ENCODE assay signal across 8 cellular contexts in the genomic region with DNA sequence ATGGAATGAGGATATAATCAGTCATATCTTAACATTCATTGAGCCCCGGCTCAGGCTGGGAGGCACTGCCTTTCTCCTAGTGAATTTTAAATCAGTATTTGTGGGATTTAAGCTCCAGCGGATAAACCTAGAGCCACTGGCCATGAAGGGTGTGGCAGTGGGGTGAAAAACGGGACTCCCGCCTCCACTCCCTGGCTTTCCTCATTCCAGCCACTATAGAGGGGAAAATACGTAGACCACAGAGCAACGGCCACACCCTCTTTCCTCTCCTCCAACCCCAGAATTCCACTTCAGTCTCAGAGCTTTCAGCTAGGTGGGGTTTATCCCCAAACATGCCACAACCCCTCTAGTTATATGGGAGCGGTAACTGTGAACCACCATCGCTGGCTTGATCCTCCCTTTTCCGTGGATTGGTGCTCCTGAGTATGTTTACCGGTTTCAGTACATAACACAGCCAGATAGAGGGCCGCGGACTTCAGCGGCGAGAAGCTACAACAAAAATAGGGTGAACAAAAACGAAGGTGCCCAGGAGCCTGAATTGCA.
DNase-seq lines count a peak whose midpoint lies in the region; ATAC-seq and TF ChIP-seq lines count a peak whose summit lies in the region.

No MANE protein-coding gene starts in this region.

- TF ChIP-seq POLR2A in Peyer's patch (IDR thresholded peaks at IDR 0.05) = no peak
- no peak for TF ChIP-seq POLR2A in esophagus squamous epithelium (IDR thresholded peaks at IDR 0.05)

- peak; percentile 52 for ATAC-seq in omental fat pad (ENCODE audit: low FRiP score)

- peak overlapping the region; percentile 41 to 67 (median 49) for H3K4me3 ChIP-seq in Peyer's patch
- H3K4me3 ChIP-seq in esophagus squamous epithelium = peak overlapping the region; percentile 46 to 71 (median 56)

- H3K27me3 Mint-ChIP-seq in CD14-positive monocyte (ENCODE audit: low read depth in 3 of 3) = peaks cover 0 to 2% (median 0%) of the 10 kb centered on the region in 3 donors

- H3K4me1 ChIP-seq in Peyer's patch (peaks cover 0 to 20% (median 0%) of the 10 kb centered on the region in 4 donors), esophagus squamous epithelium (peaks cover 0 to 32% (median 23%) of the 10 kb centered on the region in 3 donors)

- peaks cover 22% of the 10 kb centered on the region for H3K4me1 Mint-ChIP-seq in CD14-positive monocyte

- intact Hi-C loops in CD14-positive monocyte (cut with micrococcal nuclease) (no loop called here), esophagus squamous epithelium (cut with DNase I) (no loop called here)

- peaks cover 0 to 11% (median 0%) of the 10 kb centered on the region in 3 donors for H3K36me3 ChIP-seq in Peyer's patch
- H3K36me3 ChIP-seq in esophagus squamous epithelium = peaks cover 0 to 40% (median 0%) of the 10 kb centered on the region in 3 donors

- H3K9me3 ChIP-seq in Peyer's patch = no peaks in the 10 kb centered on the region
- no peaks in the 10 kb centered on the region for H3K9me3 ChIP-seq in esophagus squamous epithelium

- peaks cover 47 to 50% of the 10 kb centered on the region in 2 donors for H3K36me3 Mint-ChIP-seq in CD14-positive monocyte

- WGBS in esophagus squamous epithelium, 2 donors = 50 to 53% methylated on average over 13 to 14 of the region's 15 CpGs

- H3K27ac Mint-ChIP-seq in CD14-positive monocyte = peak overlapping the region in 3 of 7 donors; percentile 24 to 80 (median 68)

- H3K27ac ChIP-seq in Peyer's patch = peak overlapping the region; percentile 70 to 93 (median 81)
- H3K27ac ChIP-seq in esophagus squamous epithelium = peak overlapping the region; percentile 91 to 98 (median 93)

- no peaks in the 10 kb centered on the region for H3K9me3 Mint-ChIP-seq in CD14-positive monocyte

- DNase-seq in CD14-positive monocyte (ENCODE audit: low spot score) (no peak), Peyer's patch (no peak), esophagus squamous epithelium (lab: John Stamatoyannopoulos, UW) (no peak), omental fat pad (ENCODE audit: low spot score) (no peak), HUDEP-2 (lab: John Stamatoyannopoulos, UW; ENCODE audit: unreplicated experiment in 76 of 76) (no peak), HK-2 (ENCODE audit: unreplicated experiment) (no peak), DMS53 treated with DMSO at 0.1 percent for 48 hours (lab: John Stamatoyannopoulos, UW; ENCODE audit: unreplicated experiment) (no peak), NCI-H1417 (lab: John Stamatoyannopoulos, UW) (no peak)

- TF ChIP-seq CTCF in CD14-positive monocyte (IDR thresholded peaks at IDR 0.05) (no peak), Peyer's patch (IDR thresholded peaks at IDR 0.05) (no peak), esophagus squamous epithelium (IDR thresholded peaks at IDR 0.05) (no peak), omental fat pad (IDR thresholded peaks at IDR 0.05) (no peak)

- no peaks in the 10 kb centered on the region for H3K27me3 ChIP-seq in Peyer's patch
- H3K27me3 ChIP-seq in esophagus squamous epithelium = no peaks in the 10 kb centered on the region

- H3K4me3 Mint-ChIP-seq in CD14-positive monocyte = peak overlapping the region; percentile 79 to 90
